ENCODE assay signal across 21 cellular contexts in the genomic region with DNA sequence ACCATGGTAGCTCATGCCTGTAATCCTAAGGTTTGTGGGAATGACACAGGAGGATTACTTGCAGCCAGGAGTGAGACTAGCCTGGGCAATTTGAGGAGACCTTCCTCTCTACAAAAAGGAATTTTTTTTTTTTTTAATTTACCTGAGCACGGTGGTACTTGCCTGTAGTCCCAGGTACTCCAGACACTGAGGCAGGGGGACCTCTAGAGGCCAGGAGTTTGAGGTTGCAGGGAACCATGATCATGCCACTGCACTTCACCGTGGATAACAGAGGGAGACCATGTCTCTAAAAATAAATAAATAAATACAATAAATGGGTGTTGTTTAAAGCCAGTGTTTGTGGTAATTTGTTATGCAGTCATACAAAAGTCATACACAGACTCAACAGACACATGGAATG. TPM values are rescaled to one million over a fixed set of nuclear protein-coding genes. Genes with fewer than 3 reads are reported as not detected.
DNase-seq lines count a peak whose midpoint lies in the region; ATAC-seq and TF ChIP-seq lines count a peak whose summit lies in the region.
"Had no signal": no experiment of that assay in that cellular context is flagged by ENCODE, and none has a peak within 500 bp of the region (broad histone marks: within the 10 kb centered on the region; RNA-seq: fewer than 3 reads in every experiment).

No MANE protein-coding gene starts in this region.

- H3K4me3 ChIP-seq in naive thymus-derived CD4-positive, alpha-beta T cell (ENCODE audit: low read length) = no peak overlapping the region
- H3K4me3 ChIP-seq in lower lobe of right lung (no peak overlapping the region), gastroesophageal sphincter (no peak overlapping the region)

- H3K27me3 Mint-ChIP-seq in activated CD4-positive, alpha-beta memory T cell treated with anti-CD3 and anti-CD28 coated beads for 36 hours = no peaks in the 10 kb centered on the region
- H3K27me3 Mint-ChIP-seq in activated CD4-positive, alpha-beta memory T cell treated with anti-CD3 and anti-CD28 coated beads, Interleukin-2, amount 10 ng/mL, durations not matched to agents 7 days and 5 days = peaks cover 5% of the 10 kb centered on the region
- H3K27me3 Mint-ChIP-seq in naive thymus-derived CD4-positive, alpha-beta T cell = peaks cover 0 to 2% (median 0%) of the 10 kb centered on the region in 5 donors
- H3K27me3 Mint-ChIP-seq: activated CD8-positive, alpha-beta memory T cell treated with anti-CD3 and anti-CD28 coated beads, Interleukin-2, amount 10 ng/mL, durations not matched to agents 7 days and 5 days had no signal

- no peaks in the 10 kb centered on the region for H3K9me3 Mint-ChIP-seq in activated CD4-positive, alpha-beta memory T cell treated with anti-CD3 and anti-CD28 coated beads for 36 hours
- H3K9me3 Mint-ChIP-seq in activated CD4-positive, alpha-beta memory T cell treated with anti-CD3 and anti-CD28 coated beads, Interleukin-2, amount 10 ng/mL, durations not matched to agents 7 days and 5 days = no peaks in the 10 kb centered on the region
- no peaks in the 10 kb centered on the region for H3K9me3 Mint-ChIP-seq in naive thymus-derived CD4-positive, alpha-beta T cell

- ATAC-seq in naive thymus-derived CD4-positive, alpha-beta T cell = no peak
- ATAC-seq in lower lobe of right lung (no peak), gastroesophageal sphincter (no peak)
- ATAC-seq: activated CD8-positive, alpha-beta memory T cell treated with anti-CD3 and anti-CD28 coated beads, Interleukin-2, amount 10 ng/mL, durations not matched to agents 7 days and 5 days; stimulated activated naive CD8-positive, alpha-beta T cell treated with anti-CD3 and anti-CD28 coated beads, Interleukin-15, Interleukin-2, amounts not matched to agents 100 U/mL and 50 U/mL, for 24 hours had no signal

- CTCF ChIA-PET in activated CD4-positive, alpha-beta memory T cell treated with anti-CD3 and anti-CD28 coated beads for 36 hours (lab: Charles Lee) = interaction anchor here (0.6 kb wide), 2 partner anchors 1295 to 1569 kb away, joined by 5 to 6 read pairs; no protein-coding TSS in a partner anchor
- CTCF ChIA-PET in activated CD4-positive, alpha-beta memory T cell treated with anti-CD3 and anti-CD28 coated beads, Interleukin-2, amount 10 ng/mL, durations not matched to agents 7 days and 5 days (lab: Charles Lee) = interaction anchor here (1.3 kb wide), 1 partner anchor 66 kb away, joined by 3 read pairs; no protein-coding TSS in a partner anchor
- CTCF ChIA-PET in RWPE1 (lab: Yijun Ruan, JAX) = interaction anchor here (0.6 to 1.1 kb wide), 5 partner anchors 11 to 410 kb away, joined by 5 to 9 read pairs (median 7); no protein-coding TSS in a partner anchor
- CTCF ChIA-PET in naive thymus-derived CD4-positive, alpha-beta T cell (lab: Charles Lee) = interaction anchor here (0.5 to 2.5 kb wide), 3 partner anchors 13 to 127 kb away, joined by 3 to 22 read pairs (median 5); no protein-coding TSS in a partner anchor

- H3K36me3 ChIP-seq in naive thymus-derived CD4-positive, alpha-beta T cell (ENCODE audit: control insufficient read depth in 2 of 3, insufficient read depth in 3 of 3, low read length in 3 of 3) = peaks cover 14 to 27% (median 18%) of the 10 kb centered on the region in 3 experiments
- peaks cover 18% of the 10 kb centered on the region for H3K36me3 ChIP-seq in lower lobe of right lung
- H3K36me3 ChIP-seq in gastroesophageal sphincter = peaks cover 0 to 11% of the 10 kb centered on the region in 2 donors

- POLR2A ChIA-PET in activated CD4-positive, alpha-beta memory T cell treated with anti-CD3 and anti-CD28 coated beads for 36 hours (lab: Charles Lee) = no interaction called here
- POLR2A ChIA-PET in activated CD4-positive, alpha-beta memory T cell treated with anti-CD3 and anti-CD28 coated beads, Interleukin-2, amount 10 ng/mL, durations not matched to agents 7 days and 5 days (lab: Charles Lee) = no interaction called here
- POLR2A ChIA-PET in RWPE1 (lab: Yijun Ruan, JAX; ENCODE audit: low non-redundant PET) = no interaction called here
- POLR2A ChIA-PET in naive thymus-derived CD4-positive, alpha-beta T cell (lab: Charles Lee) = interaction anchor here (0.6 to 3.1 kb wide), 3 partner anchors 11 to 67 kb away, joined by 3 to 46 read pairs (median 3); no protein-coding TSS in a partner anchor

- TF ChIP-seq CTCF in GM13977 (IDR thresholded peaks at IDR 0.05; ENCODE audit: extremely low read depth, insufficient read depth, missing control alignments) (peak; percentile 38), RWPE1 (conservative IDR thresholded peaks at IDR 0.05; ENCODE audit: low read depth) (0 out of 2 replicates have a peak, but pooled peaks have one; percentile 6), lower lobe of right lung (IDR thresholded peaks at IDR 0.05) (no peak), gastroesophageal sphincter (IDR thresholded peaks at IDR 0.05) (no peak)

- H3K4me1 Mint-ChIP-seq in activated CD4-positive, alpha-beta memory T cell treated with anti-CD3 and anti-CD28 coated beads for 36 hours (ENCODE audit: low read depth) = peaks cover 35% of the 10 kb centered on the region
- H3K4me1 Mint-ChIP-seq in activated CD4-positive, alpha-beta memory T cell treated with anti-CD3 and anti-CD28 coated beads, Interleukin-2, amount 10 ng/mL, durations not matched to agents 7 days and 5 days = peaks cover 31% of the 10 kb centered on the region
- H3K4me1 Mint-ChIP-seq in naive thymus-derived CD4-positive, alpha-beta T cell = peaks cover 12 to 39% (median 29%) of the 10 kb centered on the region in 7 donors

- 25 to 33% methylated on average over 1 to 2 of the region's 2 CpGs for WGBS in gastroesophageal sphincter (ENCODE audit: low coverage in 1 of 2), 2 donors

- H3K27ac ChIP-seq in RWPE1 = no peak overlapping the region
- no peak overlapping the region for H3K27ac ChIP-seq in naive thymus-derived CD4-positive, alpha-beta T cell (ENCODE audit: low read depth, low read length)
- H3K27ac ChIP-seq in lower lobe of right lung = no peak overlapping the region
- no peak overlapping the region for H3K27ac ChIP-seq in gastroesophageal sphincter

- no peak overlapping the region for H3K4me3 Mint-ChIP-seq in activated CD4-positive, alpha-beta memory T cell treated with anti-CD3 and anti-CD28 coated beads for 36 hours
- H3K4me3 Mint-ChIP-seq in activated CD4-positive, alpha-beta memory T cell treated with anti-CD3 and anti-CD28 coated beads, Interleukin-2, amount 10 ng/mL, durations not matched to agents 7 days and 5 days = no peak overlapping the region
- H3K4me3 Mint-ChIP-seq in naive thymus-derived CD4-positive, alpha-beta T cell = no peak overlapping the region

- no peak for TF ChIP-seq POLR2A in gastroesophageal sphincter (IDR thresholded peaks at IDR 0.05)

- peaks cover 32% of the 10 kb centered on the region in 2 donors for H3K4me1 ChIP-seq in naive thymus-derived CD4-positive, alpha-beta T cell (ENCODE audit: control insufficient read depth in 2 of 2, insufficient read depth in 2 of 2, low read length in 2 of 2)
- H3K4me1 ChIP-seq in lower lobe of right lung = peaks cover 19% of the 10 kb centered on the region
- H3K4me1 ChIP-seq in gastroesophageal sphincter = peaks cover 0 to 21% (median 0%) of the 10 kb centered on the region in 3 donors

- H3K9me3 ChIP-seq in naive thymus-derived CD4-positive, alpha-beta T cell (ENCODE audit: control insufficient read depth in 2 of 3, low read length in 3 of 3) = no peaks in the 10 kb centered on the region
- H3K9me3 ChIP-seq in lower lobe of right lung (no peaks in the 10 kb centered on the region), gastroesophageal sphincter (no peaks in the 10 kb centered on the region)

- no peaks in the 10 kb centered on the region for H3K27me3 ChIP-seq in naive thymus-derived CD4-positive, alpha-beta T cell (ENCODE audit: control insufficient read depth in 2 of 2, insufficient read depth in 2 of 2, low read length in 2 of 2)
- H3K27me3 ChIP-seq in lower lobe of right lung (ENCODE audit: low read depth) = no peaks in the 10 kb centered on the region
- H3K27me3 ChIP-seq in gastroesophageal sphincter = no peaks in the 10 kb centered on the region

- TF ChIP-seq EP300 in gastroesophageal sphincter (IDR thresholded peaks at IDR 0.05) = no peak

- DNase-seq in activated CD4-positive, alpha-beta memory T cell treated with anti-CD3 and anti-CD28 coated beads for 36 hours = peak; percentile 41
- no peak for DNase-seq in activated CD4-positive, alpha-beta memory T cell treated with anti-CD3 and anti-CD28 coated beads, Interleukin-2, amount 10 ng/mL, durations not matched to agents 7 days and 5 days
- DNase-seq in GM13977 (ENCODE audit: low spot score) (no peak), RWPE1 (ENCODE audit: low spot score) (no peak), lower lobe of right lung (no peak)
- DNase-seq in naive thymus-derived CD4-positive, alpha-beta T cell = peak in 6 of 9 donors; percentile 28 to 55 (median 42)
- no peak for DNase-seq in activated effector memory CD4-positive, alpha-beta T cell treated with Interleukin-2 at 50 U/mL for 16 hours
- DNase-seq: activated CD8-positive, alpha-beta memory T cell treated with anti-CD3 and anti-CD28 coated beads, Interleukin-2, amount 10 ng/mL, durations not matched to agents 7 days and 5 days; activated gamma-delta T cell; anterior cingulate cortex; cerebellar nuclear complex; DMS79; effector CD8-positive, alpha-beta T cell; hypothalamus; NCI-H2171; stimulated activated naive CD8-positive, alpha-beta T cell treated with anti-CD3 and anti-CD28 coated beads, Interleukin-15, Interleukin-2, amounts not matched to agents 100 U/mL and 50 U/mL, for 24 hours; trophoblast cell had no signal

- no peak overlapping the region for H3K27ac Mint-ChIP-seq in activated CD4-positive, alpha-beta memory T cell treated with anti-CD3 and anti-CD28 coated beads for 36 hours
- H3K27ac Mint-ChIP-seq in activated CD4-positive, alpha-beta memory T cell treated with anti-CD3 and anti-CD28 coated beads, Interleukin-2, amount 10 ng/mL, durations not matched to agents 7 days and 5 days = no peak overlapping the region
- H3K27ac Mint-ChIP-seq in naive thymus-derived CD4-positive, alpha-beta T cell = peak overlapping the region in 2 of 9 donors; percentile 22 to 95

- intact Hi-C loops in activated CD4-positive, alpha-beta memory T cell treated with anti-CD3 and anti-CD28 coated beads for 36 hours (cut with micrococcal nuclease) = loop anchor here (5.0 kb wide), 2 partner anchors 341 to 491 kb away; a partner anchor contains a TSS
- intact Hi-C loops in naive thymus-derived CD4-positive, alpha-beta T cell (cut with micrococcal nuclease) = loop anchor here (5.0 kb wide), 5 partner anchors 69 to 996 kb away; a partner anchor contains a TSS
- intact Hi-C loops in lower lobe of right lung (cut with DNase I) = no loop called here

- in situ Hi-C loops in GM13977 (cut with MboI; ENCODE audit: low pct_unique_long_range_greater_than_20kb, low sequenced_read_pairs, unreplicated experiment) = no loop called here

- H3K36me3 Mint-ChIP-seq in activated CD4-positive, alpha-beta memory T cell treated with anti-CD3 and anti-CD28 coated beads for 36 hours = peaks cover 21% of the 10 kb centered on the region
- peaks cover 23% of the 10 kb centered on the region for H3K36me3 Mint-ChIP-seq in activated CD4-positive, alpha-beta memory T cell treated with anti-CD3 and anti-CD28 coated beads, Interleukin-2, amount 10 ng/mL, durations not matched to agents 7 days and 5 days (ENCODE audit: low read depth)
- H3K36me3 Mint-ChIP-seq in naive thymus-derived CD4-positive, alpha-beta T cell = peaks cover 0 to 23% (median 20%) of the 10 kb centered on the region in 5 donors

RNA-seq across cellular contexts. Expression of a gene that starts 2.4 kb away (rescaled TPM):
- 100 to 1,000 TPM; 256 to 270 TPM for total RNA-seq in activated CD4-positive, alpha-beta memory T cell treated with anti-CD3 and anti-CD28 coated beads for 36 hours
- 100 to 1,000 TPM; 318 to 346 TPM for total RNA-seq in activated CD4-positive, alpha-beta memory T cell treated with anti-CD3 and anti-CD28 coated beads, Interleukin-2, amount 10 ng/mL, durations not matched to agents 7 days and 5 days
- 100 to 1,000 TPM; 502 to 678 (median 522) TPM for total RNA-seq in naive thymus-derived CD4-positive, alpha-beta T cell
- 100 to 1,000 TPM; 348 to 498 TPM for polyA plus RNA-seq in naive thymus-derived CD4-positive, alpha-beta T cell
- total RNA-seq in lower lobe of right lung (176 TPM), gastroesophageal sphincter (10 to 100 TPM; 39.2 to 73.0 (median 46.4) TPM)
- total RNA-seq: A673 had no signal
- polyA plus RNA-seq: neural cell had no signal

RNA-seq across cellular contexts. Expression of a gene that starts 39.9 kb away (rescaled TPM):
- not detected for total RNA-seq in activated CD4-positive, alpha-beta memory T cell treated with anti-CD3 and anti-CD28 coated beads for 36 hours
- not detected for total RNA-seq in activated CD4-positive, alpha-beta memory T cell treated with anti-CD3 and anti-CD28 coated beads, Interleukin-2, amount 10 ng/mL, durations not matched to agents 7 days and 5 days
- 1 to 10 TPM in 2 of 5 experiments, not detected in 3; 1.7 to 2.3 TPM for total RNA-seq in naive thymus-derived CD4-positive, alpha-beta T cell
- 1 to 10 TPM in 1 of 2 donors, not detected in 1; 3.3 TPM for polyA plus RNA-seq in naive thymus-derived CD4-positive, alpha-beta T cell
- total RNA-seq in lower lobe of right lung = not detected
- 1 to 10 TPM in 2 of 4 donors, not detected in 2; 4.7 to 6.2 TPM for total RNA-seq in gastroesophageal sphincter
- total RNA-seq: A673 had no signal
- polyA plus RNA-seq: CD14-positive monocyte, neural cell had no signal

Comparison
In these comparisons a context has a peak if more than half of its experiments do, and no peak if none do; other contexts are left out.
1. DNase-seq: peak in activated CD4-positive, alpha-beta memory T cell treated with anti-CD3 and anti-CD28 coated beads for 36 hours (single experiment) and naive thymus-derived CD4-positive, alpha-beta T cell (6 of 9); none in activated CD4-positive, alpha-beta memory T cell treated with anti-CD3 and anti-CD28 coated beads, Interleukin-2, amount 10 ng/mL, durations not matched to agents 7 days and 5 days (single experiment), GM13977 (single experiment), RWPE1 (single experiment), activated effector memory CD4-positive, alpha-beta T cell treated with Interleukin-2 at 50 U/mL for 16 hours (single experiment) and lower lobe of right lung (single experiment).
2. CTCF ChIP-seq: peak in GM13977 (single experiment) and RWPE1 (single experiment); none in lower lobe of right lung (single experiment) and gastroesophageal sphincter (0 of 4).